ENCODE assay signal across 18 cellular contexts in the genomic region with DNA sequence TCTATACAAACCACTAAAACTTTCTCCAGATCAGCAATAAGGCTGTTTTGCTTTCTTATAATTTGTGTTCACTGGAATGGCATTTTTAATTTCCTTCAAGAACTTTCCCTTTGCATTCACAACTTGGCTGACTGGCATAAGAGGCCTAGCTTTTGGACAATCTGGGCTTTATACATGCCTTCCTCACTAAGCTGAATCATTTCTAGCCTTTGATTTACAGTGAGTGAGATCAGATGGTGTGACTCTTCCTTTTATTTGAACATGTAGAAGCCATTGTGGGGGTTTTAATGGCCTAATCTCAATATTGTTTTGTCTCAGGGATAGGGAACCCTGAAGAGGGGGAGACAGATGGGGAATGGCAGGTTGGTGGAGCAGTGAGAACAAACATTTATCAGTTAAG.
DNase-seq lines count a peak whose midpoint lies in the region; ATAC-seq and TF ChIP-seq lines count a peak whose summit lies in the region.
"Had no signal": no experiment of that assay in that cellular context is flagged by ENCODE, and none has a peak within 500 bp of the region (broad histone marks: within the 10 kb centered on the region; RNA-seq: fewer than 3 reads in every experiment).

No MANE protein-coding gene starts in this region.

- H3K27ac ChIP-seq in breast epithelium (no peak overlapping the region), esophagus muscularis mucosa (replicated peaks in 1 of 4) (no peak overlapping the region)
- H3K27ac ChIP-seq: gastroesophageal sphincter, prostate gland had no signal

- BruUV-seq in MCF 10A (replicated peaks; lab: Mats Ljungman, UMichigan) = no TSS peak

- no peak for DNase-seq in MCF 10A (ENCODE audit: unreplicated experiment)
- no peak for DNase-seq in breast epithelium (ENCODE audit: low spot score in 2 of 2)
- no peak for DNase-seq in activated B cell treated with CpG ODN at 0.5 μM for 24 hours
- DNase-seq in esophagus muscularis mucosa (ENCODE audit: extremely low spot score) = peak; percentile 19
- no peak for DNase-seq in nucleus accumbens (lab: John Stamatoyannopoulos, UW)
- no peak for DNase-seq in NCI-H146 (lab: John Stamatoyannopoulos, UW)
- no peak for DNase-seq in progenitor cell of endocrine pancreas (ENCODE audit: low spot score, unreplicated experiment)
- DNase-seq: CD8-positive, alpha-beta memory T cell; cerebellar nuclear complex; H9; NCI-H2171 treated with DMSO at 0.1 percent for 48 hours; NCI-H69; T-helper 9 cell had no signal

- H3K36me3 ChIP-seq in breast epithelium (no peaks in the 10 kb centered on the region), esophagus muscularis mucosa (no peaks in the 10 kb centered on the region)
- H3K36me3 ChIP-seq: gastroesophageal sphincter, prostate gland had no signal

- H3K36me3 Mint-ChIP-seq in MCF 10A (ENCODE audit: insufficient read depth, unreplicated experiment) = peaks cover 79% of the 10 kb centered on the region
- H3K36me3 Mint-ChIP-seq in activated B cell treated with CpG ODN at 0.5 μM for 24 hours (ENCODE audit: low read depth) = peaks cover 7% of the 10 kb centered on the region
- peaks cover 8% of the 10 kb centered on the region for H3K36me3 Mint-ChIP-seq in progenitor cell of endocrine pancreas (ENCODE audit: insufficient read depth)

- H3K27me3 ChIP-seq in breast epithelium = no peaks in the 10 kb centered on the region
- no peaks in the 10 kb centered on the region for H3K27me3 ChIP-seq in esophagus muscularis mucosa
- H3K27me3 ChIP-seq: gastroesophageal sphincter had no signal

- H3K4me3 ChIP-seq in breast epithelium = no peak overlapping the region
- H3K4me3 ChIP-seq in esophagus muscularis mucosa = no peak overlapping the region
- H3K4me3 ChIP-seq: gastroesophageal sphincter, K562, prostate gland had no signal

- H3K27ac Mint-ChIP-seq in MCF 10A (ENCODE audit: low read depth, unreplicated experiment) (peak overlapping the region; percentile 44), activated B cell treated with CpG ODN at 0.5 μM for 24 hours (peak overlapping the region; percentile 60), progenitor cell of endocrine pancreas (no peak overlapping the region)
- H3K27ac Mint-ChIP-seq: H9 had no signal

- intact Hi-C loops in MCF 10A (cut with micrococcal nuclease) = no loop called here
- intact Hi-C loops in breast epithelium (cut with DNase I; ENCODE audit: low total_unique reads) = no loop called here
- intact Hi-C loops in activated B cell treated with CpG ODN at 0.5 μM for 24 hours (cut with micrococcal nuclease) = no loop called here
- intact Hi-C loops in esophagus muscularis mucosa (cut with DNase I) = no loop called here

- no peaks in the 10 kb centered on the region for H3K27me3 Mint-ChIP-seq in MCF 10A (ENCODE audit: insufficient read depth, unreplicated experiment)
- H3K27me3 Mint-ChIP-seq in activated B cell treated with CpG ODN at 0.5 μM for 24 hours = no peaks in the 10 kb centered on the region
- H3K27me3 Mint-ChIP-seq in progenitor cell of endocrine pancreas = no peaks in the 10 kb centered on the region

- peaks cover 47% of the 10 kb centered on the region for H3K4me1 Mint-ChIP-seq in MCF 10A (ENCODE audit: insufficient read depth, unreplicated experiment)
- peaks cover 92% of the 10 kb centered on the region for H3K4me1 Mint-ChIP-seq in activated B cell treated with CpG ODN at 0.5 μM for 24 hours
- H3K4me1 Mint-ChIP-seq in progenitor cell of endocrine pancreas (ENCODE audit: low read depth) = peaks cover 35% of the 10 kb centered on the region

- no peaks in the 10 kb centered on the region for H3K9me3 Mint-ChIP-seq in MCF 10A (ENCODE audit: unreplicated experiment)
- H3K9me3 Mint-ChIP-seq in activated B cell treated with CpG ODN at 0.5 μM for 24 hours = peaks cover 6% of the 10 kb centered on the region
- peaks cover 13% of the 10 kb centered on the region for H3K9me3 Mint-ChIP-seq in progenitor cell of endocrine pancreas (ENCODE audit: low read depth)

- TF ChIP-seq EP300 in esophagus muscularis mucosa (IDR thresholded peaks at IDR 0.05) = no peak

- H3K9me3 ChIP-seq in breast epithelium = peaks cover 0 to 11% of the 10 kb centered on the region in 2 donors
- H3K9me3 ChIP-seq in esophagus muscularis mucosa = peaks cover 0 to 9% (median 6%) of the 10 kb centered on the region in 4 donors
- H3K9me3 ChIP-seq: prostate gland had no signal

- H3K4me1 ChIP-seq in breast epithelium = peaks cover 0 to 9% of the 10 kb centered on the region in 2 donors
- peaks cover 55 to 64% (median 62%) of the 10 kb centered on the region in 4 donors for H3K4me1 ChIP-seq in esophagus muscularis mucosa
- H3K4me1 ChIP-seq: prostate gland had no signal

- TF ChIP-seq POLR2A in breast epithelium (IDR thresholded peaks at IDR 0.05) (no peak), esophagus muscularis mucosa (IDR thresholded peaks at IDR 0.05; ENCODE audit: low read depth) (no peak)

- no peak overlapping the region for H3K4me3 Mint-ChIP-seq in MCF 10A (ENCODE audit: unreplicated experiment)
- no peak overlapping the region for H3K4me3 Mint-ChIP-seq in activated B cell treated with CpG ODN at 0.5 μM for 24 hours
- H3K4me3 Mint-ChIP-seq in progenitor cell of endocrine pancreas (ENCODE audit: low read depth) = no peak overlapping the region
- H3K4me3 Mint-ChIP-seq: H9 had no signal

- TF ChIP-seq CTCF in MCF 10A (IDR thresholded peaks at IDR 0.05; ENCODE audit: unreplicated experiment) = no peak
- TF ChIP-seq CTCF in breast epithelium (IDR thresholded peaks at IDR 0.05) = no peak
- no peak for TF ChIP-seq CTCF in activated B cell treated with CpG ODN at 0.5 μM for 24 hours (IDR thresholded peaks at IDR 0.05)
- TF ChIP-seq CTCF in esophagus muscularis mucosa (IDR thresholded peaks at IDR 0.05) = no peak
- TF ChIP-seq CTCF in progenitor cell of endocrine pancreas (IDR thresholded peaks at IDR 0.05; ENCODE audit: unreplicated experiment) = no peak

- CTCF ChIA-PET in MCF 10A (lab: Yijun Ruan, JAX) (no interaction called here), activated B cell treated with CpG ODN at 0.5 μM for 24 hours (lab: Charles Lee) (interaction anchor here (1.0 kb wide), 1 partner anchor 85 kb away, joined by 3 read pairs; no protein-coding TSS in a partner anchor)

- POLR2A ChIA-PET in MCF 10A (lab: Yijun Ruan, JAX) = interaction anchor here (1.0 kb wide), 1 partner anchor 29 kb away, joined by 3 read pairs; no protein-coding TSS in a partner anchor
- POLR2A ChIA-PET in activated B cell treated with CpG ODN at 0.5 μM for 24 hours (lab: Charles Lee) = interaction anchor here (1.1 to 1.2 kb wide), 2 partner anchors 15 to 82 kb away, joined by 3 read pairs; no protein-coding TSS in a partner anchor

- ATAC-seq in activated B cell treated with CpG ODN at 0.5 μM for 24 hours (ENCODE audit: low read depth) = no peak
- no peak for ATAC-seq in HG03280 (IDR thresholded peaks at IDR 0.05; ENCODE audit: unreplicated experiment)
- ATAC-seq: gastroesophageal sphincter, K562, SK-N-SH treated with all-trans-retinoic acid at 6 μM for 48 hours had no signal
